Comparison of ENCODE assay signal across 26 cellular contexts in genomic region chr20:45765307-45765910, GRCh38. TPM values are rescaled to one million over a fixed set of nuclear protein-coding genes. Genes with fewer than 3 reads are reported as not detected.
"Had no signal": no experiment of that assay in that cellular context is flagged by ENCODE, and none has a peak within 500 bp of the region (broad histone marks: within the 10 kb centered on the region; RNA-seq: fewer than 3 reads in every experiment).

No MANE protein-coding gene starts in this region.

- DNase-seq: activated T-cell treated with anti-CD3 and anti-CD28 coated beads, Interleukin-2, amount 50 U/mL, for 1 hour; aorta; effector CD4-positive, alpha-beta T cell; foreskin keratinocyte; immature natural killer cell; lower lobe of right lung; naive B cell; pancreas; psoas muscle; stimulated activated CD4-positive, alpha-beta T cell treated with anti-CD3 and anti-CD28 coated beads, Interleukin-12 subunit alpha, Interleukin-12 subunit beta, amount 100 ng/mL, for 4 hours; stimulated activated CD4-positive, alpha-beta T cell treated with anti-CD3 and anti-CD28 coated beads, Interleukin-4, amount 100 ng/mL, for 4 hours; T-cell; tibial artery; WERI-Rb-1 had no signal

- H3K36me3 ChIP-seq: lower lobe of right lung, pancreas, right atrium auricular region, tibial artery, WERI-Rb-1 had no signal

- H3K9me3 ChIP-seq: lower lobe of right lung, pancreas, psoas muscle, right atrium auricular region, tibial artery had no signal

- H3K4me3 ChIP-seq: lower lobe of right lung, pancreas, psoas muscle, right atrium auricular region, tibial artery had no signal

- H3K27ac ChIP-seq: foreskin keratinocyte, lower lobe of right lung, pancreas, psoas muscle, right atrium auricular region, tibial artery, WERI-Rb-1 had no signal

- FAIRE-seq: pancreas, TTC549, urothelium cell line had no signal

- H3K27me3 ChIP-seq: pancreas, right atrium auricular region, tibial artery had no signal

- ATAC-seq: activated naive CD4-positive, alpha-beta T cell treated with anti-CD3 and anti-CD28 coated beads, Interleukin-2, amount 50 U/mL, for 72 hours; foreskin keratinocyte; left lobe of liver; pancreas; psoas muscle; T-cell had no signal

- H3K4me1 ChIP-seq: foreskin keratinocyte, lower lobe of right lung, pancreas, psoas muscle, right atrium auricular region, tibial artery had no signal

RNA-seq across cellular contexts. Expression of gene WFDC3, which starts 26.3 kb away (rescaled TPM):
- total RNA-seq: kidney epithelial cell, left lobe of liver, T-cell had no signal
- polyA plus RNA-seq: immature natural killer cell had no signal

RNA-seq across cellular contexts. Expression of gene SPINT4, which starts 43.3 kb away (rescaled TPM):
- total RNA-seq: activated naive CD4-positive, alpha-beta T cell treated with anti-CD3 and anti-CD28 coated beads, Interleukin-2, amount 50 U/mL, for 72 hours; aorta; cardiac septum; chondrocyte; foreskin keratinocyte; kidney epithelial cell; left lobe of liver; lower lobe of right lung; mesenteric fat pad; mucosa of gallbladder; pancreas; psoas muscle; right atrium auricular region; T-cell had no signal
- polyA plus RNA-seq: adipose tissue, aorta, esophagus, foreskin keratinocyte, immature natural killer cell, pancreas, psoas muscle had no signal

RNA-seq across cellular contexts. Expression of gene UBE2C, which starts 47.0 kb away (rescaled TPM):
- total RNA-seq: mesenteric fat pad had no signal
